Comparison of ENCODE assay signal across 19 cellular contexts in genomic region chr4:128560754-128561495, GRCh38.
A peak's percentile ranks its signal among the peaks of the same experiment; 100 is the strongest.
DNase-seq lines count a peak whose midpoint lies in the region; ATAC-seq, FAIRE-seq and TF ChIP-seq lines count a peak whose summit lies in the region.
"Had no signal": no experiment of that assay in that cellular context is flagged by ENCODE, and none has a peak within 500 bp of the region (broad histone marks: within the 10 kb centered on the region; RNA-seq: fewer than 3 reads in every experiment).

No MANE protein-coding gene starts in this region.

- peaks cover 5% of the 10 kb centered on the region; the same call in 2 of the 3 replicates for H3K4me1 Mint-ChIP-seq in GM23338
- H3K4me1 Mint-ChIP-seq: B cell had no signal

- H2BK15ac ChIP-seq in mesendoderm (replicated peaks; ENCODE audit: low read depth): no peak overlapping the region

- CTCF ChIA-PET in K562 (lab: Yijun Ruan, JAX; ENCODE audit: low intra/inter-chr PET ratio): no interaction called here

- no peak for DNase-seq in GM23338 (ENCODE audit: low spot score)
- DNase-seq in K562 (ENCODE audit: extremely low read depth in 1 of 4, low spot score in 3 of 4): no peak
- DNase-seq in mesendoderm: peak; percentile 90
- no peak for DNase-seq in ascending aorta (ENCODE audit: low spot score in 2 of 2)
- DNase-seq in NCI-H226: no peak
- DNase-seq in Karpas-422: no peak
- DNase-seq in COLO668 (lab: John Stamatoyannopoulos, UW; ENCODE audit: unreplicated experiment): no peak
- DNase-seq: activated CD4-positive, alpha-beta T cell treated with anti-CD3 and anti-CD28 coated beads, Interleukin-2, amount 50 U/mL, for 4 hours; adrenal gland; EL; hippocampal formation; NCI-H2081; NCI-H748 treated with DMSO at 0.1 percent for 48 hours; stimulated activated naive CD8-positive, alpha-beta T cell treated with anti-CD3 and anti-CD28 coated beads, Interleukin-15, Interleukin-2, amounts not matched to agents 100 U/mL and 50 U/mL, for 24 hours had no signal

- no peak overlapping the region for H3K27ac Mint-ChIP-seq in GM23338
- H3K27ac Mint-ChIP-seq: B cell had no signal

- H3K23ac ChIP-seq in mesendoderm (ENCODE audit: low read length): no peak overlapping the region

- no TSS peak for BruUV-seq in K562 (replicated peaks; lab: Mats Ljungman, UMichigan)

- peak overlapping the region; percentile 78; the same call in 1 of the 2 replicates for H2AFZ ChIP-seq in GM23338
- no peak overlapping the region for H2AFZ ChIP-seq in K562 (ENCODE audit: low read depth, low read length)
- no peak overlapping the region for H2AFZ ChIP-seq in Karpas-422 (ENCODE audit: low read length)

- H3K9me1 ChIP-seq in K562 (ENCODE audit: control insufficient read depth, insufficient read depth, low read length): no peaks in the 10 kb centered on the region

- H3K4me3 ChIP-seq in GM23338 (no peak overlapping the region), K562 (no peak overlapping the region), mesendoderm (ENCODE audit: low read length) (no peak overlapping the region), ascending aorta (no peak overlapping the region), Karpas-422 (ENCODE audit: low read length) (no peak overlapping the region)
- H3K4me3 ChIP-seq: adrenal gland had no signal

- in situ Hi-C loops in K562 (cut with MboI): loop anchor here (5.0 kb wide), 1 partner anchor 99 kb away; no protein-coding TSS in a partner anchor

- no peak overlapping the region for H2AK5ac ChIP-seq in mesendoderm (ENCODE audit: low read length)

- no peak overlapping the region for H3K56ac ChIP-seq in mesendoderm (ENCODE audit: low read length)

- ATAC-seq in GM23338: no peak
- no peak; the same call in 2 of the 3 replicates for ATAC-seq in K562
- ATAC-seq: esophagus mucosa; stimulated activated naive CD8-positive, alpha-beta T cell treated with anti-CD3 and anti-CD28 coated beads, Interleukin-15, Interleukin-2, amounts not matched to agents 100 U/mL and 50 U/mL, for 24 hours had no signal

- no peak overlapping the region for H3K4me3 Mint-ChIP-seq in GM23338
- H3K4me3 Mint-ChIP-seq: B cell had no signal

- peaks cover 7% of the 10 kb centered on the region for H3K4me1 ChIP-seq in GM23338 (ENCODE audit: insufficient read depth)
- H3K4me1 ChIP-seq in K562 (replicated peaks in 1 of 2; ENCODE audit: control insufficient read depth in 2 of 2, insufficient read depth in 2 of 2, low read length in 2 of 2): peaks cover 0 to 18% of the 10 kb centered on the region in 2 experiments; a peak in 3 of 5 replicates
- no peaks in the 10 kb centered on the region for H3K4me1 ChIP-seq in mesendoderm (ENCODE audit: control insufficient read depth, low read depth, low read length)
- no peaks in the 10 kb centered on the region for H3K4me1 ChIP-seq in ascending aorta
- peaks cover 37% of the 10 kb centered on the region for H3K4me1 ChIP-seq in Karpas-422 (ENCODE audit: low read length)
- H3K4me1 ChIP-seq: adrenal gland had no signal

- TF ChIP-seq RAD21 in K562 (CRISPR knock-in tag; conservative IDR thresholded peaks at IDR 0.05 in 1 of 2, IDR thresholded peaks at IDR 0.05 in 1 of 2): no peak

- no peaks in the 10 kb centered on the region for H3F3A ChIP-seq in GM23338 (replicated peaks; ENCODE audit: low read depth)

- H3K9me3 ChIP-seq in K562 (replicated peaks; ENCODE audit: control insufficient read depth, insufficient read depth, low read depth, low read length) (no peaks in the 10 kb centered on the region), ascending aorta (no peaks in the 10 kb centered on the region), Karpas-422 (ENCODE audit: low read length) (no peaks in the 10 kb centered on the region)
- H3K9me3 ChIP-seq: adrenal gland had no signal

- H3K27me3 Mint-ChIP-seq in GM23338 (ENCODE audit: insufficient read depth, low read depth, poor library complexity): peaks cover 2% of the 10 kb centered on the region

- no peak overlapping the region for H2BK120ac ChIP-seq in mesendoderm (ENCODE audit: low read depth, low read length)

- no peak for TF ChIP-seq POLR2A in K562 (conservative IDR thresholded peaks at IDR 0.05)

- no peaks in the 10 kb centered on the region for H4K20me1 ChIP-seq in GM23338 (replicated peaks; ENCODE audit: insufficient read depth)
- no peaks in the 10 kb centered on the region for H4K20me1 ChIP-seq in K562 (replicated peaks; ENCODE audit: control insufficient read depth, insufficient read depth, low read length)
- H4K20me1 ChIP-seq in Karpas-422 (ENCODE audit: insufficient read depth, low read depth, low read length): no peaks in the 10 kb centered on the region

- H3K9ac ChIP-seq in K562 (ENCODE audit: insufficient read depth in 1 of 2, low read depth in 2 of 2, low read length in 2 of 2) (no peak overlapping the region), mesendoderm (ENCODE audit: low read length) (no peak overlapping the region), Karpas-422 (ENCODE audit: low read length) (no peak overlapping the region)

- H3K4ac ChIP-seq in mesendoderm (ENCODE audit: low read depth, low read length): no peak overlapping the region

- TF ChIP-seq EP300 in K562 (IDR thresholded peaks at IDR 0.05; ENCODE audit: low read length): no peak; the same call in 1 of the 2 replicates

- intact Hi-C loops in K562 (cut with micrococcal nuclease): no loop called here
- intact Hi-C loops in ascending aorta (cut with DNase I): no loop called here

- H3K27ac ChIP-seq in 22Rv1 (peak overlapping the region; percentile 62), GM23338 (ENCODE audit: low read depth) (no peak overlapping the region; the same call in 1 of the 2 replicates), K562 (ENCODE audit: extremely low read depth, low read depth, low read length) (no peak overlapping the region), mesendoderm (ENCODE audit: low read depth, low read length) (no peak overlapping the region), ascending aorta (peak overlapping the region in 1 of 2 donors; percentile 25), Karpas-422 (ENCODE audit: low read length) (no peak overlapping the region)
- H3K27ac ChIP-seq: adrenal gland, HL-60 had no signal

- H3K27me3 ChIP-seq in GM23338 (ENCODE audit: insufficient read depth) (no peaks in the 10 kb centered on the region), K562 (ENCODE audit: control insufficient read depth in 2 of 2, insufficient read depth in 2 of 2, low read length in 2 of 2) (no peaks in the 10 kb centered on the region), mesendoderm (ENCODE audit: insufficient read depth, low read length, poor library complexity) (no peaks in the 10 kb centered on the region), ascending aorta (no peaks in the 10 kb centered on the region), Karpas-422 (ENCODE audit: low read length) (no peaks in the 10 kb centered on the region)
- H3K27me3 ChIP-seq: adrenal gland had no signal

- H3K36me3 ChIP-seq in GM23338 (ENCODE audit: insufficient read depth) (no peaks in the 10 kb centered on the region), K562 (ENCODE audit: control insufficient read depth, insufficient read depth, low read length) (no peaks in the 10 kb centered on the region), mesendoderm (ENCODE audit: control insufficient read depth, insufficient read depth, low read length) (no peaks in the 10 kb centered on the region), ascending aorta (no peaks in the 10 kb centered on the region), Karpas-422 (ENCODE audit: insufficient read depth, low read length) (no peaks in the 10 kb centered on the region)
- H3K36me3 ChIP-seq: adrenal gland had no signal

- POLR2A ChIA-PET in K562 (lab: Yijun Ruan, JAX): no interaction called here

- TF ChIP-seq CTCF in 22Rv1 (IDR thresholded peaks at IDR 0.05) (no peak), GM23338 (conservative IDR thresholded peaks at IDR 0.05; ENCODE audit: low read depth in 2 of 2) (no peak), K562 (IDR thresholded peaks at IDR 0.05 in 2 of 3, conservative IDR thresholded peaks at IDR 0.05 in 1 of 3; ENCODE audit: insufficient read depth in 2 of 3, low read depth in 1 of 3, low read length in 3 of 3) (no peak), ascending aorta (IDR thresholded peaks at IDR 0.05) (no peak)

- no peak overlapping the region for H4K5ac ChIP-seq in mesendoderm (ENCODE audit: low read length)

- no peak overlapping the region for H2BK5ac ChIP-seq in mesendoderm (ENCODE audit: low read length)

- no peak overlapping the region for H3K18ac ChIP-seq in mesendoderm (ENCODE audit: low read length)

- H3K79me2 ChIP-seq in GM23338 (replicated peaks; ENCODE audit: insufficient read depth) (no peaks in the 10 kb centered on the region), K562 (ENCODE audit: control insufficient read depth, insufficient read depth, low read length) (no peaks in the 10 kb centered on the region), mesendoderm (ENCODE audit: control insufficient read depth, insufficient read depth, low read length) (no peaks in the 10 kb centered on the region), Karpas-422 (ENCODE audit: low read length) (no peaks in the 10 kb centered on the region)

- no peak overlapping the region for H3K4me2 ChIP-seq in GM23338
- no peak overlapping the region for H3K4me2 ChIP-seq in K562 (ENCODE audit: insufficient read depth, low read length)
- no peak overlapping the region for H3K4me2 ChIP-seq in mesendoderm (ENCODE audit: low read length)
- no peak overlapping the region for H3K4me2 ChIP-seq in Karpas-422 (ENCODE audit: low read depth, low read length, poor library complexity, severe bottlenecking)

- H3K9me2 ChIP-seq in GM23338 (ENCODE audit: insufficient read depth) (no peaks in the 10 kb centered on the region), Karpas-422 (replicated peaks; ENCODE audit: insufficient read depth, low read length) (no peaks in the 10 kb centered on the region)

- 10% methylated on average over 6 of the region's 6 CpGs for WGBS in K562 (ENCODE audit: insufficient coverage, low coverage, missing lambda C conversion rate)
- no CpG with 5 or more reads among the region's 6 CpGs for WGBS in mesendoderm (ENCODE audit: extremely low coverage, insufficient coverage, low lambda C conversion rate)

- no peak overlapping the region for H4K8ac ChIP-seq in mesendoderm (ENCODE audit: low read depth, low read length)

- no peaks in the 10 kb centered on the region for H3K79me1 ChIP-seq in mesendoderm (ENCODE audit: low read length)

- no peaks in the 10 kb centered on the region for H3K36me3 Mint-ChIP-seq in GM23338 (ENCODE audit: low read depth)

- H3K9me3 Mint-ChIP-seq in GM23338: no peaks in the 10 kb centered on the region

- FAIRE-seq in K562 (lab: Jason Lieb, UNC): no peak
- FAIRE-seq: GM12891 had no signal

TF ChIP-seq in K562, 482 proteins besides CTCF, POLR2A, EP300 and RAD21 (continues in another document):
- TF ChIP-seq ZNF445 (CRISPR knock-in tag; IDR thresholded peaks at IDR 0.05; ENCODE audit: low read depth): no peak
- no peak for TF ChIP-seq MIER1 (IDR thresholded peaks at IDR 0.05; ENCODE audit: low read depth)
